Comparison of ENCODE assay signal across 6 cellular contexts in genomic region chr9:129081388-129081889, GRCh38. TPM values are rescaled to one million over a fixed set of nuclear protein-coding genes. Genes with fewer than 3 reads are reported as not detected.
DNase-seq lines count a peak whose midpoint lies in the region; ATAC-seq, FAIRE-seq and TF ChIP-seq lines count a peak whose summit lies in the region.

No MANE protein-coding gene starts in this region.

- peaks cover 9% of the 10 kb centered on the region; the same call in 1 of the 2 replicates for H3K4me1 ChIP-seq in HAP-1
- H3K4me1 ChIP-seq in pancreas, result peaks cover 0 to 18% (median 11%) of the 10 kb centered on the region in 3 donors

- intact Hi-C loops in pancreas (cut with DNase I), result no loop called here

- DNase-seq in HAP-1 (ENCODE audit: low spot score in 2 of 2) (no peak), cerebellum (ENCODE audit: low spot score) (peak; percentile 91), pancreas (no peak), ecto neural progenitor cell (ENCODE audit: low spot score) (no peak), NOMO-1 (lab: John Stamatoyannopoulos, UW; ENCODE audit: unreplicated experiment in 2 of 2) (no peak)

- FAIRE-seq in pancreas (lab: Jason Lieb, UNC), result no peak

- no peak for ATAC-seq in pancreas

- WGBS in pancreas, 2 donors, result 2% methylated on average over 29 to 30 of the region's 30 CpGs

- no peaks in the 10 kb centered on the region for H3K27me3 ChIP-seq in HAP-1 (ENCODE audit: low read depth)
- no peaks in the 10 kb centered on the region for H3K27me3 ChIP-seq in pancreas

- H3K27ac ChIP-seq in 22Rv1, result peak overlapping the region; percentile 64
- H3K27ac ChIP-seq in pancreas, result peak overlapping the region; percentile 30 to 69 (median 50)

- TF ChIP-seq CTCF in 22Rv1 (IDR thresholded peaks at IDR 0.05) (no peak), pancreas (IDR thresholded peaks at IDR 0.05) (no peak)

- H3K4me3 ChIP-seq in HAP-1 (peak overlapping the region; percentile 76), pancreas (peak overlapping the region; percentile 61 to 93 (median 78))

- H3K9me3 ChIP-seq in HAP-1, result no peaks in the 10 kb centered on the region
- H3K9me3 ChIP-seq in pancreas, result no peaks in the 10 kb centered on the region

- in situ Hi-C loops in HAP-1 (cut with MboI; ENCODE audit: low sequenced_read_pairs), result no loop called here

- H3K36me3 ChIP-seq in HAP-1 (replicated peaks) (peaks cover 15% of the 10 kb centered on the region), pancreas (peaks cover 4 to 11% (median 6%) of the 10 kb centered on the region in 3 donors)

RNA-seq across cellular contexts. Expression of gene DOLPP1, which starts 0.5 kb away (rescaled TPM):
- total RNA-seq in cerebellum, result 12.0 TPM
- total RNA-seq in pancreas, result 10 to 100 TPM in 1 of 6 donors, 1 to 10 TPM in 5; 4.2 to 10.5 (median 7.4) TPM
- 1 to 10 TPM; 6.2 to 7.1 TPM for polyA plus RNA-seq in pancreas

RNA-seq across cellular contexts. Expression of gene CRAT, which starts 29.2 kb away (rescaled TPM):
- 16.8 TPM for total RNA-seq in cerebellum
- total RNA-seq in pancreas, result 100 to 1,000 TPM in 1 of 6 donors, 10 to 100 TPM in 5; 44.4 to 131 (median 79.2) TPM
- 10 to 100 TPM; 30.3 to 57.2 TPM for polyA plus RNA-seq in pancreas

RNA-seq across cellular contexts. Expression of gene PTPA, which starts 29.8 kb away (rescaled TPM):
- total RNA-seq in cerebellum (42.3 TPM), pancreas (10 to 100 TPM; 32.7 to 71.4 (median 42.1) TPM)
- 10 to 100 TPM; 43.8 to 61.8 TPM for polyA plus RNA-seq in pancreas

RNA-seq across cellular contexts. Expression of gene MIGA2, which starts 45.0 kb away (rescaled TPM):
- total RNA-seq in cerebellum (14.1 TPM), pancreas (10 to 100 TPM in 1 of 6 donors, 1 to 10 TPM in 5; 7.5 to 17.1 (median 9.3) TPM)
- 10 to 100 TPM; 27.8 to 30.9 TPM for polyA plus RNA-seq in pancreas

RNA-seq across cellular contexts. Expression of gene SH3GLB2, which starts 53.3 kb away (rescaled TPM):
- total RNA-seq in cerebellum (36.7 TPM), pancreas (10 to 100 TPM; 46.6 to 79.7 (median 70.8) TPM)
- 100 to 1,000 TPM; 188 to 201 TPM for polyA plus RNA-seq in pancreas
